9 cellular contexts compared by ENCODE assay signal in the genomic region with DNA sequence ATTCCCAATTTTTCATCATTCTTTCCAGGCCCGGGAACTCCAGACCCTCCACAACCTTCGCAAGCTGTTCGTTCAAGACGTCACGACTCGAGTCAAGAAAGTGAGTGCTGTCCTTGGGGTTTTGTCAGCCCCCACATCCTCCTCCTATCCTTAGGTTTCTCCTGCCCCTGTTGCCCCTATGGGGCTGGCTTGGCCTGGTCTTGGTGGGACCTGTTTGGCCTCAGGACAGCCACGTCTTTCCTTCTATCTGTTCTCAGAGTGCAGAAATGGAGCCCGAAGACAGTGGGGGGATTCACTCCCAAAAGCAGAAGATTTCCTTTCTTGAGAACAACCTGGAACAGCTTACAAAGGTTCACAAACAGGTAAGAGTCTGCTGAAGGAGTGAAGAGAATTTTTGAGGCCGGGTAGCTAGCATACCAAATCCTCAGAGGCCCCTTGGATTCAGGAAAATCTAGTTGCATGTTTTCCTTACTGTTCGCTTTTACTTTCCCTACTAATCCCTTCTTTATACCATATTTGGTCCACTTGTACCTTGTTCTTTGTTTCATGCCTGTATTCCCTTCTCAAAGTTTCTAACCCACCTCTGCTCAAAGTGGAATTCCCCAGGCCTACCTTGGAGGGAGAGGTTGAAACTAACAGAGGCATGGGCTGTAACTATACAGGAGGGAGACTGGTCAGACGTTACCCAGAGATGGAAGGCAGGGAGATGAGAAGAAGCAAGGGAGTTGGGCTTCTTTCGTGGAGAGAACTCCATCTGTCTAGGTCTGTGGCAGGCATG. TPM values are rescaled to one million over a fixed set of nuclear protein-coding genes. Genes with fewer than 3 reads are reported as not detected.
"Had no signal": no experiment of that assay in that cellular context is flagged by ENCODE, and none has a peak within 500 bp of the region (broad histone marks: within the 10 kb centered on the region; RNA-seq: fewer than 3 reads in every experiment).

No MANE protein-coding gene starts in this region.

- ATAC-seq: GM12878 had no signal

- DNase-seq: GDM1, GF-D8 had no signal

- FAIRE-seq: G401.6, GM12878, GM12891, GM12892, GM18507, GM19239 had no signal

- H3K4me3 ChIP-seq: GM12878 had no signal

RNA-seq across cellular contexts. Expression of a gene that starts 28.3 kb away (rescaled TPM):
- total RNA-seq: G401 had no signal
